8 cellular contexts compared by ENCODE assay signal in the genomic region with DNA sequence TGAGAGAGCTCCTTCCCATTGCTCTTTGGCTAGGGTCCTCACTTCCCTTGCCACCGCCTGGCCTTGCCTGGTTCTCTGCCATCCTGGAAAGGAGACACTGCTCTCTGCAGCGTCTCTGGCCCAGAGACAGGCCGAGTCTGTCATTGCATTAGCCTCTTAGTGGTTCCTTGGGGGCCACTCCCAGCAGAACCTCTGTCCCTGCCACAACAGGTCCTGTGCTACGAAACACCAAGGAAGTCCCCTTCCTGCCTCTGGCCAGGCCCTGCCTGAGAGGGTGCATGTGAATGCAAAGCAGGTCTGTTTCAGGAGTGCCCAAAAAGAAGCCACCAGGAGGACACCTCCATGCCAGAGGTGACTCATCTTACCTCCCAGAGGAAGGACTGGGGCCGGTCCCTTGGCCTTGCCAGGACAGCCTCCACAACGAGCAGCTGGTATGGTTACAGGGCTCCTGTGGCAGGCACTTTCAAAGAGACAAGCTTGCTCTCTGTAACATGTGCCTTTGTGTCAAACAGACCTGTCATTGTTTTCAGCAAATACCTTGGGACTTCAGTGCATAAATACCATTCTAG. TPM values are rescaled to one million over a fixed set of nuclear protein-coding genes. Genes with fewer than 3 reads are reported as not detected.
A peak's percentile ranks its signal among the peaks of the same experiment; 100 is the strongest.
DNase-seq lines count a peak whose midpoint lies in the region; ATAC-seq and TF ChIP-seq lines count a peak whose summit lies in the region.

No MANE protein-coding gene starts in this region.

- no peaks in the 10 kb centered on the region for H3K4me1 ChIP-seq in CD4-positive, CD25-positive, alpha-beta regulatory T cell (ENCODE audit: control insufficient read depth, insufficient read depth, low read length, poor library complexity, severe bottlenecking)
- peaks cover 0 to 35% (median 22%) of the 10 kb centered on the region in 12 donors for H3K4me1 ChIP-seq in heart left ventricle
- H3K4me1 ChIP-seq in tibial artery, result peaks cover 0 to 28% (median 23%) of the 10 kb centered on the region in 4 donors
- no peaks in the 10 kb centered on the region for H3K4me1 ChIP-seq in effector memory CD4-positive, alpha-beta T cell (ENCODE audit: control insufficient read depth, insufficient read depth, low read length, poor library complexity, severe bottlenecking)
- peaks cover 6% of the 10 kb centered on the region for H3K4me1 ChIP-seq in CD4-positive, alpha-beta memory T cell (ENCODE audit: insufficient read depth, low read length)

- H3K4me1 Mint-ChIP-seq in CD4-positive, CD25-positive, alpha-beta regulatory T cell, result peaks cover 0 to 9% (median 4%) of the 10 kb centered on the region in 4 donors
- peaks cover 2 to 11% (median 10%) of the 10 kb centered on the region in 4 donors for H3K4me1 Mint-ChIP-seq in CD4-positive, alpha-beta memory T cell

- TF ChIP-seq CTCF in heart left ventricle (IDR thresholded peaks at IDR 0.05), result no peak
- TF ChIP-seq CTCF in tibial artery (IDR thresholded peaks at IDR 0.05), result no peak

- POLR2A ChIA-PET in CD4-positive, alpha-beta memory T cell (lab: Charles Lee; ENCODE audit: partially characterized antibody), result no interaction called here

- H3K36me3 ChIP-seq in CD4-positive, CD25-positive, alpha-beta regulatory T cell (ENCODE audit: control insufficient read depth, insufficient read depth, low read length), result peaks cover 3% of the 10 kb centered on the region
- peaks cover 0 to 13% (median 8%) of the 10 kb centered on the region in 9 donors for H3K36me3 ChIP-seq in heart left ventricle
- peaks cover 7 to 12% (median 10%) of the 10 kb centered on the region in 3 donors for H3K36me3 ChIP-seq in tibial artery
- peaks cover 7% of the 10 kb centered on the region for H3K36me3 ChIP-seq in effector memory CD4-positive, alpha-beta T cell (ENCODE audit: control insufficient read depth, insufficient read depth, low read length)
- peaks cover 5% of the 10 kb centered on the region for H3K36me3 ChIP-seq in CD4-positive, alpha-beta memory T cell (ENCODE audit: insufficient read depth, low read length)

- 27 to 46% (median 31%) methylated on average over 6 of the region's 6 CpGs for WGBS in heart left ventricle, 4 donors

- peaks cover 0 to 3% of the 10 kb centered on the region in 2 experiments for H3K9me3 ChIP-seq in CD4-positive, CD25-positive, alpha-beta regulatory T cell (ENCODE audit: control insufficient read depth in 2 of 2, low read length in 2 of 2)
- no peaks in the 10 kb centered on the region for H3K9me3 ChIP-seq in heart left ventricle
- H3K9me3 ChIP-seq in tibial artery, result no peaks in the 10 kb centered on the region
- H3K9me3 ChIP-seq in effector memory CD4-positive, alpha-beta T cell (ENCODE audit: control insufficient read depth, low read length), result no peaks in the 10 kb centered on the region
- H3K9me3 ChIP-seq in CD4-positive, alpha-beta memory T cell (ENCODE audit: control insufficient read depth in 1 of 2, low read length in 2 of 2), result no peaks in the 10 kb centered on the region

- peak in 1 of 3 donors; percentile 32 for DNase-seq in CD4-positive, CD25-positive, alpha-beta regulatory T cell
- DNase-seq in SW480 (ENCODE audit: low spot score) (peak; percentile 99), heart left ventricle (peak in 3 of 5 donors; percentile 35 to 67 (median 53)), tibial artery (no peak)
- DNase-seq in effector memory CD4-positive, alpha-beta T cell, result no peak
- DNase-seq in CD4-positive, alpha-beta memory T cell, result no peak

- no peaks in the 10 kb centered on the region for H3K36me3 Mint-ChIP-seq in CD4-positive, CD25-positive, alpha-beta regulatory T cell
- H3K36me3 Mint-ChIP-seq in CD4-positive, alpha-beta memory T cell, result peaks cover 14 to 19% of the 10 kb centered on the region in 2 donors

- H3K4me3 ChIP-seq in CD4-positive, CD25-positive, alpha-beta regulatory T cell (ENCODE audit: low read depth, low read length), result no peak overlapping the region
- H3K4me3 ChIP-seq in heart left ventricle, result peak overlapping the region in 5 of 12 donors; percentile 1 to 37 (median 24)
- peak overlapping the region; percentile 32 to 34 for H3K4me3 ChIP-seq in tibial artery
- no peak overlapping the region for H3K4me3 ChIP-seq in effector memory CD4-positive, alpha-beta T cell (ENCODE audit: insufficient read depth, low read depth, low read length, poor library complexity, severe bottlenecking)
- no peak overlapping the region for H3K4me3 ChIP-seq in CD4-positive, alpha-beta memory T cell (ENCODE audit: low read length in 2 of 2)

- CTCF ChIA-PET in CD4-positive, alpha-beta memory T cell (lab: Charles Lee; ENCODE audit: partially characterized antibody), result no interaction called here

- H3K27ac ChIP-seq in CD4-positive, CD25-positive, alpha-beta regulatory T cell (ENCODE audit: insufficient read depth, low read length, poor library complexity, severe bottlenecking), result no peak overlapping the region
- peak overlapping the region; percentile 68 to 96 (median 88) for H3K27ac ChIP-seq in heart left ventricle
- peak overlapping the region; percentile 71 to 76 for H3K27ac ChIP-seq in tibial artery
- H3K27ac ChIP-seq in effector memory CD4-positive, alpha-beta T cell (ENCODE audit: insufficient read depth, low read length, poor library complexity, severe bottlenecking), result no peak overlapping the region
- H3K27ac ChIP-seq in CD4-positive, alpha-beta memory T cell (ENCODE audit: low read depth, low read length), result no peak overlapping the region

- H3K27me3 ChIP-seq in CD4-positive, CD25-positive, alpha-beta regulatory T cell (ENCODE audit: control insufficient read depth, insufficient read depth, low read length), result no peaks in the 10 kb centered on the region
- H3K27me3 ChIP-seq in heart left ventricle (no peaks in the 10 kb centered on the region), tibial artery (no peaks in the 10 kb centered on the region)
- no peaks in the 10 kb centered on the region for H3K27me3 ChIP-seq in effector memory CD4-positive, alpha-beta T cell (replicated peaks; ENCODE audit: control insufficient read depth, insufficient read depth, low read length, poor library complexity, severe bottlenecking)
- no peaks in the 10 kb centered on the region for H3K27me3 ChIP-seq in CD4-positive, alpha-beta memory T cell (ENCODE audit: insufficient read depth, low read length)

- H3K9me3 Mint-ChIP-seq in CD4-positive, CD25-positive, alpha-beta regulatory T cell, result peaks cover 0 to 9% (median 1%) of the 10 kb centered on the region in 7 donors
- peaks cover 0 to 14% (median 3%) of the 10 kb centered on the region in 8 donors for H3K9me3 Mint-ChIP-seq in CD4-positive, alpha-beta memory T cell

- H3K27me3 Mint-ChIP-seq in CD4-positive, CD25-positive, alpha-beta regulatory T cell, result peaks cover 10% of the 10 kb centered on the region
- peaks cover 0 to 1% of the 10 kb centered on the region in 2 donors for H3K27me3 Mint-ChIP-seq in CD4-positive, alpha-beta memory T cell

- intact Hi-C loops in heart left ventricle (cut with DNase I), result loop anchor here in 2 of 10 donors (10.0 kb wide), 2 partner anchors 357 to 807 kb away; no protein-coding TSS in a partner anchor
- intact Hi-C loops in tibial artery (cut with DNase I; ENCODE audit: low total_unique reads), result loop anchor here (5.0 kb wide), 1 partner anchor 50 kb away; no protein-coding TSS in a partner anchor
- intact Hi-C loops in CD4-positive, alpha-beta memory T cell (cut with micrococcal nuclease), result no loop called here

- no peak overlapping the region for H3K27ac Mint-ChIP-seq in CD4-positive, CD25-positive, alpha-beta regulatory T cell
- no peak overlapping the region for H3K27ac Mint-ChIP-seq in CD4-positive, alpha-beta memory T cell

- ATAC-seq in CD4-positive, CD25-positive, alpha-beta regulatory T cell (ENCODE audit: low read depth in 2 of 2), result peak; percentile 26 to 45
- peak; percentile 63 for ATAC-seq in GM19023 (IDR thresholded peaks at IDR 0.05; ENCODE audit: unreplicated experiment)
- peak; percentile 54 for ATAC-seq in HG03097 (IDR thresholded peaks at IDR 0.05; ENCODE audit: low FRiP score, unreplicated experiment)
- ATAC-seq in heart left ventricle, result peak; percentile 65 to 75 (median 72)

- no peak overlapping the region for H3K4me3 Mint-ChIP-seq in CD4-positive, CD25-positive, alpha-beta regulatory T cell
- H3K4me3 Mint-ChIP-seq in CD4-positive, alpha-beta memory T cell, result no peak overlapping the region

- TF ChIP-seq POLR2A in heart left ventricle (IDR thresholded peaks at IDR 0.05), result no peak

RNA-seq across cellular contexts. Expression of gene VPS26C, which starts 59.6 kb away (rescaled TPM):
- total RNA-seq in CD4-positive, CD25-positive, alpha-beta regulatory T cell, result 49.4 TPM
- 100 to 1,000 TPM in 1 of 4 donors, 10 to 100 TPM in 3; 84.0 to 104 (median 94.1) TPM for polyA plus RNA-seq in CD4-positive, CD25-positive, alpha-beta regulatory T cell
- total RNA-seq in heart left ventricle, result 10 to 100 TPM; 42.1 to 88.6 (median 53.5) TPM
- 10 to 100 TPM; 18.1 to 56.7 TPM for polyA plus RNA-seq in heart left ventricle
- 10 to 100 TPM; 76.0 to 79.7 TPM for total RNA-seq in CD4-positive, alpha-beta memory T cell
- polyA plus RNA-seq in CD4-positive, alpha-beta memory T cell, result 100 to 1,000 TPM in 1 of 2 donors, 10 to 100 TPM in 1; 81.9 to 105 TPM

Comparison
In these comparisons a context has a peak if more than half of its experiments do, and no peak if none do; other contexts are left out.
1. DNase-seq: peak in SW480 (single experiment) and heart left ventricle (3 of 5); none in tibial artery (0 of 2), effector memory CD4-positive, alpha-beta T cell (0 of 3) and CD4-positive, alpha-beta memory T cell (0 of 5).
2. H3K27ac ChIP-seq: peak in heart left ventricle (12 of 12) and tibial artery (2 of 2); none in CD4-positive, CD25-positive, alpha-beta regulatory T cell (single experiment), effector memory CD4-positive, alpha-beta T cell (single experiment) and CD4-positive, alpha-beta memory T cell (single experiment).
3. H3K4me3 ChIP-seq: peak in tibial artery (2 of 2); none in CD4-positive, CD25-positive, alpha-beta regulatory T cell (single experiment), effector memory CD4-positive, alpha-beta T cell (single experiment) and CD4-positive, alpha-beta memory T cell (0 of 2).
4. Peak in every context shown above with its lines, with median percentiles within 50 percentile points of each other: ATAC-seq.